In genomic region chr1:203765029-203765837, GRCh38 we compare ENCODE assay signal across 8 cellular contexts. TPM values are rescaled to one million over a fixed set of nuclear protein-coding genes. Genes with fewer than 3 reads are reported as not detected.
A peak's percentile ranks its signal among the peaks of the same experiment; 100 is the strongest.
DNase-seq lines count a peak whose midpoint lies in the region; ATAC-seq, FAIRE-seq and TF ChIP-seq lines count a peak whose summit lies in the region.

TSS of gene LAX1 (plus strand) at chr1:203765183. CDS start at chr1:203765566, 383 bp downstream.

- intact Hi-C loops in mucosa of descending colon (cut with DNase I, micrococcal nuclease), result no loop called here

- no peaks in the 10 kb centered on the region for H3K27me3 ChIP-seq in SK-N-SH (ENCODE audit: insufficient read depth)

- no peak within 1 kb of the TSS for H3K4me2 ChIP-seq in SK-N-SH

- POLR2A ChIA-PET in SK-N-SH (lab: Yijun Ruan, JAX), result no interaction called here

- no peak for TF ChIP-seq EP300 in SK-N-SH (IDR thresholded peaks at IDR 0.05; ENCODE audit: borderline replicate concordance in 1 of 2, low read depth in 1 of 2, low read length in 1 of 2)

- no peak for TF ChIP-seq RAD21 in SK-N-SH (IDR thresholded peaks at IDR 0.05; ENCODE audit: low read length)

- no peak within 1 kb of the TSS for H3K9ac ChIP-seq in SK-N-SH

- H4K20me1 ChIP-seq in SK-N-SH (ENCODE audit: insufficient read depth), result no peaks in the 10 kb centered on the region

- no peaks in the 10 kb centered on the region for H3K9me2 ChIP-seq in SK-N-SH

- H3K4me1 ChIP-seq in mucosa of descending colon (ENCODE audit: low read depth), result peaks cover 11% of the 10 kb centered on the region
- peaks cover 4 to 7% of the 10 kb centered on the region in 2 experiments; a peak in 2 of 4 replicates for H3K4me1 ChIP-seq in SK-N-SH (ENCODE audit: control insufficient read depth in 1 of 2, insufficient read depth in 2 of 2, low read depth in 1 of 2, low read length in 1 of 2)

- TF ChIP-seq CTCF in mucosa of descending colon (IDR thresholded peaks at IDR 0.05) (no peak), SK-N-SH (IDR thresholded peaks at IDR 0.05) (no peak)

- CTCF ChIA-PET in SK-N-SH (lab: Yijun Ruan, JAX), result interaction anchor here (1.0 to 1.8 kb wide), 3 partner anchors 11 to 320 kb away, joined by 3 to 4 read pairs (median 4); no protein-coding TSS in a partner anchor

- FAIRE-seq in H54 (lab: Jason Lieb, UNC), result no peak

- H3K36me3 ChIP-seq in mucosa of descending colon (ENCODE audit: low read depth), result no peaks in the 10 kb centered on the region
- no peaks in the 10 kb centered on the region for H3K36me3 ChIP-seq in SK-N-SH (replicated peaks in 1 of 2; ENCODE audit: control insufficient read depth in 1 of 2, insufficient read depth in 2 of 2, low read length in 1 of 2)

- TF ChIP-seq POLR2A in H54 (IDR thresholded peaks at IDR 0.05; ENCODE audit: low read depth, low read length), result no peak

- ATAC-seq in GM18907 (IDR thresholded peaks at IDR 0.05; ENCODE audit: unreplicated experiment) (peak; percentile 73), HG03432 (IDR thresholded peaks at IDR 0.05; ENCODE audit: unreplicated experiment) (peak; percentile 71), mucosa of descending colon (peak; percentile 53)

- no peak within 1 kb of the TSS for H2AFZ ChIP-seq in SK-N-SH (ENCODE audit: low read depth)

- peak; percentile 90 for DNase-seq in activated CD8-positive, alpha-beta memory T cell treated with anti-CD3 and anti-CD28 coated beads for 24 hours
- peak in 1 of 3 donors; percentile 56 for DNase-seq in mucosa of descending colon
- DNase-seq in HPDE6-E6E7 (ENCODE audit: extremely low spot score), result no peak
- DNase-seq in SK-N-SH, result no peak
- no peak for DNase-seq in epidermal melanocyte (ENCODE audit: insufficient read length, low spot score)
- no peak for DNase-seq in H54 (ENCODE audit: insufficient read length, low spot score)

- no peaks in the 10 kb centered on the region for H3K79me2 ChIP-seq in SK-N-SH (ENCODE audit: insufficient read depth)

- no peaks in the 10 kb centered on the region for H3F3A ChIP-seq in SK-N-SH (replicated peaks; ENCODE audit: insufficient read depth)

- H3K4me3 ChIP-seq in mucosa of descending colon (no peak within 1 kb of the TSS), SK-N-SH (ENCODE audit: low read depth in 2 of 2, low read length in 1 of 2) (no peak within 1 kb of the TSS)

- H3K9me3 ChIP-seq in mucosa of descending colon, result no peaks in the 10 kb centered on the region
- no peaks in the 10 kb centered on the region for H3K9me3 ChIP-seq in SK-N-SH

- no peak within 1 kb of the TSS for H3K27ac ChIP-seq in SK-N-SH (ENCODE audit: low read depth in 2 of 2, low read length in 1 of 2)

- WGBS in SK-N-SH (ENCODE audit: low lambda C conversion rate), result 76% methylated on average over 15 of the region's 16 CpGs

TF ChIP-seq in SK-N-SH, 30 proteins besides CTCF, POLR2A, EP300 and RAD21:
- TF ChIP-seq ZBTB33 (IDR thresholded peaks at IDR 0.05; ENCODE audit: borderline replicate concordance, low read depth) (no peak), USF2 (IDR thresholded peaks at IDR 0.05; ENCODE audit: borderline replicate concordance, low read depth, low read length) (no peak), TEAD4 (IDR thresholded peaks at IDR 0.05; ENCODE audit: borderline replicate concordance, insufficient read depth) (no peak), GATA2 (CRISPR knock-in tag; IDR thresholded peaks at IDR 0.05) (no peak), YY1 (IDR thresholded peaks at IDR 0.05; ENCODE audit: low read depth) (no peak), MAX (IDR thresholded peaks at IDR 0.05; ENCODE audit: low read depth) (no peak), RCOR1 (IDR thresholded peaks at IDR 0.05; ENCODE audit: low read length) (no peak), SIN3A (IDR thresholded peaks at IDR 0.05; ENCODE audit: borderline replicate concordance, low read depth, low read length) (no peak), NFIC (IDR thresholded peaks at IDR 0.05; ENCODE audit: borderline replicate concordance) (no peak), SMC3 (IDR thresholded peaks at IDR 0.05; ENCODE audit: low read depth, low read length) (no peak), RFX5 (IDR thresholded peaks at IDR 0.05; ENCODE audit: low read length) (no peak)

RNA-seq across cellular contexts. Expression of gene LAX1, which starts in this region (rescaled TPM):
- total RNA-seq in mucosa of descending colon, result 1 to 10 TPM; 1.1 to 2.6 (median 1.5) TPM
- 0.03 and 0.08 TPM in 2 replicates for polyA plus RNA-seq in SK-N-SH (2012; rRNA removed)
- polyA plus RNA-seq in SK-N-SH (2012; cell fraction: cytosol; rRNA removed), result 0.01 and 0.03 TPM in 2 replicates
- polyA plus RNA-seq in SK-N-SH (2012; cell fraction: nucleus; rRNA removed), result 0.06 TPM in 2 replicates
